1 cellular context compared by ENCODE assay signal in the genomic region with DNA sequence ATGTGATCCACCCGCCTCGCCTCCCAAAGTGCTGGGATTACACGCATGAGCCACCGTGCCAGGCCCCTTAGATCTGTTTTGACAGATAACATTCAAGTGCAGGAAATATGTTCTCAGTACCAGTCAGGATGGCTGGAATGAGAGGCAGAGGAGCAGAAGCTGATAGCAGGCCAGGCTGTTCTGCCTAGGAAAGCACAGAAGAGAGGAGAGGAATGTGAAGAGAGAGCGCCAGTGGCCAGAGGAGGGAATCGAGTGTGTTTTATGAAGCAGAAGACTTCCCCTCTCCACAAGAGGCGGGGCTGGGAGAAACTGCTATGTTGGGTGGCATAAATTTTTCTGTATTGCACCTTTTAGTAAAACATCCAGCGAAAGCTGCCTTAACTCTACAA.
TF ChIP-seq lines count a peak whose summit lies in the region.

No MANE protein-coding gene starts in this region.

TF ChIP-seq in IMR-90, 13 proteins besides CTCF, POLR2A, EP300 and RAD21:
- TF ChIP-seq NFE2L2 (IDR thresholded peaks at IDR 0.05; ENCODE audit: low read depth, low read length) (no peak), MXI1 (IDR thresholded peaks at IDR 0.05; ENCODE audit: borderline replicate concordance, low read depth, low read length) (no peak), SMC3 (IDR thresholded peaks at IDR 0.05; ENCODE audit: low read depth, low read length) (no peak), RFX5 (IDR thresholded peaks at IDR 0.05; ENCODE audit: low read depth, low read length) (no peak), MAZ (IDR thresholded peaks at IDR 0.05; ENCODE audit: borderline replicate concordance, low read depth, low read length) (no peak), BHLHE40 (IDR thresholded peaks at IDR 0.05; ENCODE audit: low read depth, low read length) (no peak), MAFK (IDR thresholded peaks at IDR 0.05; ENCODE audit: low read depth, low read length) (no peak), RCOR1 (IDR thresholded peaks at IDR 0.05; ENCODE audit: insufficient replicate concordance, low read length) (no peak), CHD1 (IDR thresholded peaks at IDR 0.05; ENCODE audit: low read depth, low read length) (no peak), FOS (IDR thresholded peaks at IDR 0.05; ENCODE audit: low read depth, low read length) (no peak), ELK1 (IDR thresholded peaks at IDR 0.05; ENCODE audit: borderline replicate concordance, low read depth, low read length) (no peak), CEBPB (IDR thresholded peaks at IDR 0.05; ENCODE audit: low read depth, low read length) (no peak)
- TF ChIP-seq, protein P1, sequence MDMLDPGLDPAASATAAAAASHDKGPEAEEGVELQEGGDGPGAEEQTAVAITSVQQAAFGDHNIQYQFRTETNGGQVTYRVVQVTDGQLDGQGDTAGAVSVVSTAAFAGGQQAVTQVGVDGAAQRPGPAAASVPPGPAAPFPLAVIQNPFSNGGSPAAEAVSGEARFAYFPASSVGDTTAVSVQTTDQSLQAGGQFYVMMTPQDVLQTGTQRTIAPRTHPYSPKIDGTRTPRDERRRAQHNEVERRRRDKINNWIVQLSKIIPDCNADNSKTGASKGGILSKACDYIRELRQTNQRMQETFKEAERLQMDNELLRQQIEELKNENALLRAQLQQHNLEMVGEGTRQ (IDR thresholded peaks at IDR 0.05; ENCODE audit: low read depth, low read length): no peak
